ENCODE assay signal across 1 cellular context in genomic region chr20:48843125-48843806, GRCh38.
TF ChIP-seq lines count a peak whose summit lies in the region.

No MANE protein-coding gene starts in this region.

TF ChIP-seq in IMR-90, 13 proteins besides CTCF, POLR2A, EP300 and RAD21 (continued from another document):
- TF ChIP-seq ELK1 (IDR thresholded peaks at IDR 0.05; ENCODE audit: borderline replicate concordance, low read depth, low read length) (no peak), MAFK (IDR thresholded peaks at IDR 0.05; ENCODE audit: low read depth, low read length) (no peak), RCOR1 (IDR thresholded peaks at IDR 0.05; ENCODE audit: insufficient replicate concordance, low read length) (no peak)
